Comparison of ENCODE assay signal across 8 cellular contexts in the genomic region with DNA sequence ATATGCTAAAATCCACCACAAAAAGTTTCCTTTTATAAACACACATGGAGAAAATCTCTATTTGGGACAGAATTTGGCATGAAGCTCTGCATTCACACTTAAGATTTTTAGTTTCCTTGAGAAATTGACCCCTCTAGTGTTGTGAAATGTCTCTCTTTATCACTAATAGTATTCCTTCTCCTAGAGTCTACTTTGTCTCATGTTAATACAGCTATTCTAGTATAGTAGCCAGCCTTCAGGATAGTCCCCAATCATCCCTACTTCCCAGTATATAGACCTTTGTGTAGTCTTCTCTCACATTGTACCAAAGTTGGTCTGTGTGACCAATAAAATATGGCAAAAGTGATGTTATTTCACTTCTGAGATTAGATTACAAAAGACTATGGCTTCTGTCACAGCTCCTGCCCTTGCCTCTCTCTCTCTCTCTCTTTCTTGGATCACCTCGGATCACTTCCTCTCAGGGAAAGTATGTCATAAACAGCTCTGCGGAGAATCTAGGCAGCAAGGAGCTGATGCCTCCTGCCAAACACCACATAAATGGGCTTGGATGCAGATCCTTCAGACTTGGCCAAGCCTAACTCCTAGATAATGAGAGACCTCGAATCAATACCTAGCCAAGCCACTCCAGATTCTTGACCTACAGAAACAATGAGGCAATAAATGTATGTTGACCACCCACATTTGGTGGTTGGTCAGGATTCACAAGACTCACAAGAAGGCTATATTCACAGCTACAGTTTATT. TPM values are rescaled to one million over a fixed set of nuclear protein-coding genes. Genes with fewer than 3 reads are reported as not detected.
DNase-seq lines count a peak whose midpoint lies in the region; ATAC-seq lines count a peak whose summit lies in the region.
"Had no signal": no experiment of that assay in that cellular context is flagged by ENCODE, and none has a peak within 500 bp of the region (broad histone marks: within the 10 kb centered on the region; RNA-seq: fewer than 3 reads in every experiment).

No MANE protein-coding gene starts in this region.

- POLR2A ChIA-PET in activated CD4-positive, alpha-beta memory T cell treated with anti-CD3 and anti-CD28 coated beads, Interleukin-2, amount 10 ng/mL, durations not matched to agents 7 days and 5 days (lab: Charles Lee), result interaction anchor here (0.7 to 8.0 kb wide), 6 partner anchors 12 to 726 kb away, joined by 3 to 176 read pairs (median 4); a partner anchor contains a TSS

- ATAC-seq in GM18861 (IDR thresholded peaks at IDR 0.05; ENCODE audit: unreplicated experiment), result peak; percentile 1
- ATAC-seq in HG02588 (IDR thresholded peaks at IDR 0.05; ENCODE audit: unreplicated experiment), result peak; percentile 6
- ATAC-seq in natural killer cell treated with Interleukin-12 subunit alpha and Interleukin-12 subunit beta and Interleukin-15 and Interleukin-18, amount 100 ng/mL, for 72 hours, result peak in 1 of 2 donors; percentile 52
- ATAC-seq in GM21526 (IDR thresholded peaks at IDR 0.05; ENCODE audit: low FRiP score, unreplicated experiment), result no peak
- no peak for ATAC-seq in GM18520 (IDR thresholded peaks at IDR 0.05; ENCODE audit: unreplicated experiment)

- peak overlapping the region; percentile 71 for H3K27ac Mint-ChIP-seq in activated CD4-positive, alpha-beta memory T cell treated with anti-CD3 and anti-CD28 coated beads, Interleukin-2, amount 10 ng/mL, durations not matched to agents 7 days and 5 days
- peak overlapping the region; percentile 92 to 99 for H3K27ac Mint-ChIP-seq in natural killer cell treated with Interleukin-12 subunit alpha and Interleukin-12 subunit beta and Interleukin-15 and Interleukin-18, amount 100 ng/mL, for 72 hours

- no peak overlapping the region for H3K4me3 Mint-ChIP-seq in activated CD4-positive, alpha-beta memory T cell treated with anti-CD3 and anti-CD28 coated beads, Interleukin-2, amount 10 ng/mL, durations not matched to agents 7 days and 5 days
- peak overlapping the region; percentile 66 for H3K4me3 Mint-ChIP-seq in natural killer cell treated with Interleukin-12 subunit alpha and Interleukin-12 subunit beta and Interleukin-15 and Interleukin-18, amount 100 ng/mL, for 72 hours

- H3K9me3 Mint-ChIP-seq in activated CD4-positive, alpha-beta memory T cell treated with anti-CD3 and anti-CD28 coated beads, Interleukin-2, amount 10 ng/mL, durations not matched to agents 7 days and 5 days, result peaks cover 2% of the 10 kb centered on the region
- H3K9me3 Mint-ChIP-seq in natural killer cell treated with Interleukin-12 subunit alpha and Interleukin-12 subunit beta and Interleukin-15 and Interleukin-18, amount 100 ng/mL, for 72 hours, result peaks cover 3% of the 10 kb centered on the region

- H3K36me3 Mint-ChIP-seq in activated CD4-positive, alpha-beta memory T cell treated with anti-CD3 and anti-CD28 coated beads, Interleukin-2, amount 10 ng/mL, durations not matched to agents 7 days and 5 days (ENCODE audit: low read depth), result no peaks in the 10 kb centered on the region
- no peaks in the 10 kb centered on the region for H3K36me3 Mint-ChIP-seq in natural killer cell treated with Interleukin-12 subunit alpha and Interleukin-12 subunit beta and Interleukin-15 and Interleukin-18, amount 100 ng/mL, for 72 hours

- CTCF ChIA-PET in activated CD4-positive, alpha-beta memory T cell treated with anti-CD3 and anti-CD28 coated beads, Interleukin-2, amount 10 ng/mL, durations not matched to agents 7 days and 5 days (lab: Charles Lee), result interaction anchor here (0.6 to 1.4 kb wide), 5 partner anchors 8 to 553 kb away, joined by 3 to 5 read pairs (median 3); no protein-coding TSS in a partner anchor

- DNase-seq in activated CD4-positive, alpha-beta memory T cell treated with anti-CD3 and anti-CD28 coated beads, Interleukin-2, amount 10 ng/mL, durations not matched to agents 7 days and 5 days, result no peak
- no peak for DNase-seq in natural killer cell treated with Interleukin-12 subunit alpha and Interleukin-12 subunit beta and Interleukin-15 and Interleukin-18, amount 100 ng/mL, for 72 hours (ENCODE audit: low spot score)
- DNase-seq in C1 segment of cervical spinal cord (lab: John Stamatoyannopoulos, UW), result no peak
- DNase-seq: NCI-H748 treated with DMSO at 0.1 percent for 48 hours had no signal

- no peaks in the 10 kb centered on the region for H3K27me3 Mint-ChIP-seq in activated CD4-positive, alpha-beta memory T cell treated with anti-CD3 and anti-CD28 coated beads, Interleukin-2, amount 10 ng/mL, durations not matched to agents 7 days and 5 days
- no peaks in the 10 kb centered on the region for H3K27me3 Mint-ChIP-seq in natural killer cell treated with Interleukin-12 subunit alpha and Interleukin-12 subunit beta and Interleukin-15 and Interleukin-18, amount 100 ng/mL, for 72 hours

- peaks cover 31% of the 10 kb centered on the region for H3K4me1 Mint-ChIP-seq in activated CD4-positive, alpha-beta memory T cell treated with anti-CD3 and anti-CD28 coated beads, Interleukin-2, amount 10 ng/mL, durations not matched to agents 7 days and 5 days
- peaks cover 45 to 47% of the 10 kb centered on the region in 2 donors for H3K4me1 Mint-ChIP-seq in natural killer cell treated with Interleukin-12 subunit alpha and Interleukin-12 subunit beta and Interleukin-15 and Interleukin-18, amount 100 ng/mL, for 72 hours (ENCODE audit: low read depth in 2 of 2)

RNA-seq across cellular contexts. Expression of a gene that starts 59.7 kb away (rescaled TPM):
- 10 to 100 TPM; 73.5 to 73.7 TPM for total RNA-seq in activated CD4-positive, alpha-beta memory T cell treated with anti-CD3 and anti-CD28 coated beads, Interleukin-2, amount 10 ng/mL, durations not matched to agents 7 days and 5 days
- total RNA-seq in natural killer cell treated with Interleukin-12 subunit alpha and Interleukin-12 subunit beta and Interleukin-15 and Interleukin-18, amount 100 ng/mL, for 72 hours, result 100 to 1,000 TPM; 125 to 138 TPM

Comparison
In these comparisons a context has a peak if more than half of its experiments do, and no peak if none do; other contexts are left out.
1. ATAC-seq: peak in GM18861 (single experiment) and HG02588 (single experiment); none in GM21526 (single experiment) and GM18520 (single experiment).